1 cellular context compared by ENCODE assay signal in the genomic region with DNA sequence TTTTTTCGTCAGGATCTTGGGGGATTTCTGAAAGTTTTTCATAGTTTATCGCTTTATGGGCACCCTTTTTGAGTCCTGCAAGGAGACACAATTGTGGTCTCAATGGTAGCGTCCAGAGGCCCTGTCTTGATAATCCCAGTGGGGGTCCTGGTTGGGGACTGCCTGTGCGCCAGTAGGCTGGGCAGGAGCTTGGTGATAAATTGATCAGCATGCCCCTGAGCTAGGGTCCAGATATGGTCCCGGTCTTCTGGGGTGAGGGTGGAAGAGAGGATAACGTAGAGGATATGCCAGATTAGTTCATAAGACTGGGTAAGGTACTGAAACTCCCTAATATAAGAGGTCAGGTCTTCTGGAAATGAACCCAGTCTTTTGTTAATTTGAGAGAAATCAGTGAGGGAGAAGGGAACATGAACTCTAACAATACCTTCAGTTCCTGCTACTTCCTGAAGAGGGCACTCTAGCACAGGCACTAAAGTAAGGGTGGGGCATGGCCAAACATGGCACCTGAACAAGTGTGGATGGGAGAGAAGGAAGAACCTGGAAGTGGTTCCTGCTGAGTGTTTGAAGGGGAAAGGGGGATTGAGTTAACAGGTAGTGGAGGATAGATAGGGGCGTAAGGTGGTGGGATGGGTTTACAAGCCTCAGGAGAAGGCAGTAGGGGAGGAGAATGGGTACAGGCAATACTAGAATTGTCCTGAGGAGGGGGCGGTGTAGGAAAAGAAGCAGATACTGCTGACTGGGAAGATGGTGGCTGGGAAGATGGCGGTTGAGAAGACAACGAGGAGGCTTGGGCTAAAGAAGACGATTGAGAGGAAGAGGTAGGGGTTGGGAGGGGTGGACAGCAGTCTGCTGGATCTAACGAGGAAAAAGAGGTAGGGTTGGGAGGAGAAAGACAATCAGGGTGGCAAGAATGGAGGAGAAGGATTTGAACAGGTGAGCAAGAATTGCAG.
TF ChIP-seq lines count a peak whose summit lies in the region.

No MANE protein-coding gene starts in this region.

TF ChIP-seq in H1, 55 proteins besides CTCF, POLR2A, EP300 and RAD21:
- TF ChIP-seq RFX5 (IDR thresholded peaks at IDR 0.05; ENCODE audit: borderline replicate concordance, low read depth, low read length) (no peak), YY1 (IDR thresholded peaks at IDR 0.05; ENCODE audit: low read depth, low read length) (peak; percentile 76)
TF ChIP-seq in H1: peak in this region for 1.
